8 cellular contexts compared by ENCODE assay signal in genomic region chr2:237122214-237122666, GRCh38. TPM values are rescaled to one million over a fixed set of nuclear protein-coding genes. Genes with fewer than 3 reads are reported as not detected.
DNase-seq lines count a peak whose midpoint lies in the region; ATAC-seq and TF ChIP-seq lines count a peak whose summit lies in the region.

No MANE protein-coding gene starts in this region.

- peaks cover 4% of the 10 kb centered on the region for H3K27me3 Mint-ChIP-seq in activated T-helper 1 cell treated with anti-CD3 and anti-CD28 coated beads, Interleukin-12 subunit alpha, Interleukin-12 subunit beta, Interleukin-2, Interleukin-4 antibody, amounts not matched to agents 30 ng/mL and 10 ng/mL and 1 ng/mL, durations not matched to agents 14 hours and 24 hours and 36 hours (ENCODE audit: insufficient read depth)

- H3K36me3 Mint-ChIP-seq in activated T-helper 1 cell treated with anti-CD3 and anti-CD28 coated beads, Interleukin-12 subunit alpha, Interleukin-12 subunit beta, Interleukin-2, Interleukin-4 antibody, amounts not matched to agents 30 ng/mL and 10 ng/mL and 1 ng/mL, durations not matched to agents 14 hours and 24 hours and 36 hours (ENCODE audit: low read depth), result no peaks in the 10 kb centered on the region

- H3K9me3 Mint-ChIP-seq in activated T-helper 1 cell treated with anti-CD3 and anti-CD28 coated beads, Interleukin-12 subunit alpha, Interleukin-12 subunit beta, Interleukin-2, Interleukin-4 antibody, amounts not matched to agents 30 ng/mL and 10 ng/mL and 1 ng/mL, durations not matched to agents 14 hours and 24 hours and 36 hours, result no peaks in the 10 kb centered on the region

- H3K4me3 ChIP-seq in OCI-LY3 (ENCODE audit: low read length), result no peak overlapping the region
- no peak overlapping the region for H3K4me3 ChIP-seq in effector memory CD4-positive, alpha-beta T cell (ENCODE audit: insufficient read depth, low read depth, low read length, poor library complexity, severe bottlenecking)

- peaks cover 12% of the 10 kb centered on the region for H3K4me1 ChIP-seq in OCI-LY3 (ENCODE audit: low read length)
- H3K4me1 ChIP-seq in effector memory CD4-positive, alpha-beta T cell (ENCODE audit: control insufficient read depth, insufficient read depth, low read length, poor library complexity, severe bottlenecking), result no peaks in the 10 kb centered on the region

- H3K36me3 ChIP-seq in OCI-LY3 (replicated peaks; ENCODE audit: low read depth, low read length), result no peaks in the 10 kb centered on the region
- no peaks in the 10 kb centered on the region for H3K36me3 ChIP-seq in effector memory CD4-positive, alpha-beta T cell (ENCODE audit: control insufficient read depth, insufficient read depth, low read length)

- no peaks in the 10 kb centered on the region for H4K20me1 ChIP-seq in OCI-LY3 (ENCODE audit: insufficient read depth, low read length)

- no peak overlapping the region for H2AFZ ChIP-seq in OCI-LY3 (ENCODE audit: low read depth, low read length)

- H3K4me2 ChIP-seq in OCI-LY3 (ENCODE audit: low read length), result no peak overlapping the region

- no peak overlapping the region for H3K27ac ChIP-seq in OCI-LY3 (ENCODE audit: low read length)
- H3K27ac ChIP-seq in effector memory CD4-positive, alpha-beta T cell (ENCODE audit: insufficient read depth, low read length, poor library complexity, severe bottlenecking), result no peak overlapping the region

- peak; percentile 40 for DNase-seq in DMS114 treated with DMSO at 0.1 percent for 48 hours (lab: John Stamatoyannopoulos, UW; ENCODE audit: unreplicated experiment)
- peak; percentile 11 for DNase-seq in activated T-helper 1 cell treated with anti-CD3 and anti-CD28 coated beads, Interleukin-12 subunit alpha, Interleukin-12 subunit beta, Interleukin-2, Interleukin-4 antibody, amounts not matched to agents 30 ng/mL and 10 ng/mL and 1 ng/mL, durations not matched to agents 14 hours and 24 hours and 36 hours (ENCODE audit: low spot score)
- DNase-seq in glomerular visceral epithelial cell (ENCODE audit: extremely low spot score), result peak; percentile 72
- peak; percentile 29 for DNase-seq in retina
- no peak for DNase-seq in effector memory CD4-positive, alpha-beta T cell
- no peak for DNase-seq in NCI-H774 (lab: John Stamatoyannopoulos, UW)

- no peaks in the 10 kb centered on the region for H3K27me3 ChIP-seq in OCI-LY3 (ENCODE audit: low read depth, low read length)
- no peaks in the 10 kb centered on the region for H3K27me3 ChIP-seq in effector memory CD4-positive, alpha-beta T cell (replicated peaks; ENCODE audit: control insufficient read depth, insufficient read depth, low read length, poor library complexity, severe bottlenecking)

- ATAC-seq in HG02678 (IDR thresholded peaks at IDR 0.05; ENCODE audit: unreplicated experiment), result peak; percentile 45

- no peaks in the 10 kb centered on the region for H3K79me2 ChIP-seq in OCI-LY3 (ENCODE audit: low read length)

- peak; percentile 42 for TF ChIP-seq CTCF in OCI-LY3 (IDR thresholded peaks at IDR 0.05; ENCODE audit: low read depth, low read length)

- H3K4me3 Mint-ChIP-seq in activated T-helper 1 cell treated with anti-CD3 and anti-CD28 coated beads, Interleukin-12 subunit alpha, Interleukin-12 subunit beta, Interleukin-2, Interleukin-4 antibody, amounts not matched to agents 30 ng/mL and 10 ng/mL and 1 ng/mL, durations not matched to agents 14 hours and 24 hours and 36 hours, result no peak overlapping the region

- intact Hi-C loops in activated T-helper 1 cell treated with anti-CD3 and anti-CD28 coated beads, Interleukin-12 subunit alpha, Interleukin-12 subunit beta, Interleukin-2, Interleukin-4 antibody, amounts not matched to agents 30 ng/mL and 10 ng/mL and 1 ng/mL, durations not matched to agents 14 hours and 24 hours and 36 hours (cut with micrococcal nuclease), result loop anchor here (1.0 kb wide), 6 partner anchors 32 to 450 kb away; no protein-coding TSS in a partner anchor

- H3K9me3 ChIP-seq in OCI-LY3 (ENCODE audit: insufficient read depth, low read length), result no peaks in the 10 kb centered on the region
- no peaks in the 10 kb centered on the region for H3K9me3 ChIP-seq in effector memory CD4-positive, alpha-beta T cell (ENCODE audit: control insufficient read depth, low read length)

- no peak overlapping the region for H3K9ac ChIP-seq in OCI-LY3 (ENCODE audit: low read length)

- H3K4me1 Mint-ChIP-seq in activated T-helper 1 cell treated with anti-CD3 and anti-CD28 coated beads, Interleukin-12 subunit alpha, Interleukin-12 subunit beta, Interleukin-2, Interleukin-4 antibody, amounts not matched to agents 30 ng/mL and 10 ng/mL and 1 ng/mL, durations not matched to agents 14 hours and 24 hours and 36 hours (ENCODE audit: low read depth), result no peaks in the 10 kb centered on the region

- no peak overlapping the region for H3K27ac Mint-ChIP-seq in activated T-helper 1 cell treated with anti-CD3 and anti-CD28 coated beads, Interleukin-12 subunit alpha, Interleukin-12 subunit beta, Interleukin-2, Interleukin-4 antibody, amounts not matched to agents 30 ng/mL and 10 ng/mL and 1 ng/mL, durations not matched to agents 14 hours and 24 hours and 36 hours

RNA-seq across cellular contexts. Expression of gene COPS8, which starts 36.6 kb away (rescaled TPM):
- total RNA-seq in activated T-helper 1 cell treated with anti-CD3 and anti-CD28 coated beads, Interleukin-12 subunit alpha, Interleukin-12 subunit beta, Interleukin-2, Interleukin-4 antibody, amounts not matched to agents 30 ng/mL and 10 ng/mL and 1 ng/mL, durations not matched to agents 14 hours and 24 hours and 36 hours, result 59.2 and 63.3 TPM in 2 replicates

Comparison
In these comparisons a context has a peak if more than half of its experiments do, and no peak if none do; other contexts are left out.
1. DNase-seq: peak in DMS114 treated with DMSO at 0.1 percent for 48 hours (single experiment), activated T-helper 1 cell treated with anti-CD3 and anti-CD28 coated beads, Interleukin-12 subunit alpha, Interleukin-12 subunit beta, Interleukin-2, Interleukin-4 antibody, amounts not matched to agents 30 ng/mL and 10 ng/mL and 1 ng/mL, durations not matched to agents 14 hours and 24 hours and 36 hours (single experiment), glomerular visceral epithelial cell (single experiment) and retina (single experiment); none in effector memory CD4-positive, alpha-beta T cell (0 of 3) and NCI-H774 (single experiment).